Comparison of ENCODE assay signal across 23 cellular contexts in the genomic region with DNA sequence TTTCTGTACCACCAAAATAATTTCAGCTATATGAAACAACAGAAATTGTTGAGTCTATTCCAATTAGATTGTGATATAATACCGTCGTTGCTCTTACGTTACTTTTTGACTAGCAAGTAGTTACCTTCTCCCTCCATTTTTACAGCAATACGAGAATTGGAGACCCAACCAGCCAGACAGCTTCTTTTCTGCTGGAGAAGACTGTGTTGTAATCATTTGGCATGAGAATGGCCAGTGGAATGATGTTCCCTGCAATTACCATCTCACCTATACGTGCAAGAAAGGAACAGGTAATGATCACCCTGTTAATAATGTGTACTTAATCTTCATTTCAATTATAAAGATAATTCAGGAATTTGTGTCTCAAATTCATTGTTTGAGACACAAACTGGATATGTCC.
DNase-seq lines count a peak whose midpoint lies in the region; ATAC-seq, FAIRE-seq and TF ChIP-seq lines count a peak whose summit lies in the region.
"Had no signal": no experiment of that assay in that cellular context is flagged by ENCODE, and none has a peak within 500 bp of the region (broad histone marks: within the 10 kb centered on the region; RNA-seq: fewer than 3 reads in every experiment).

No MANE protein-coding gene starts in this region.

- no peak for TF ChIP-seq CTCF in DND-41 (IDR thresholded peaks at IDR 0.05; ENCODE audit: borderline replicate concordance, extremely low read depth, low read length, poor library complexity, severe bottlenecking)
- TF ChIP-seq CTCF in keratinocyte (optimal IDR thresholded peaks at IDR 0.05 in 1 of 3, IDR thresholded peaks at IDR 0.05 in 1 of 3, conservative IDR thresholded peaks at IDR 0.05 in 1 of 3; ENCODE audit: extremely low read depth in 1 of 3, insufficient read depth in 2 of 3, low read length in 3 of 3) = no peak
- TF ChIP-seq CTCF in smooth muscle cell (IDR thresholded peaks at IDR 0.05; ENCODE audit: borderline replicate concordance, insufficient read depth, poor library complexity, severe bottlenecking) = no peak

- no peaks in the 10 kb centered on the region for H3K9me1 ChIP-seq in keratinocyte (ENCODE audit: control insufficient read depth, extremely low read depth, insufficient read depth, low read length)

- no peaks in the 10 kb centered on the region for H3K27me3 ChIP-seq in DND-41 (ENCODE audit: insufficient read depth, low read length, poor library complexity)
- no peaks in the 10 kb centered on the region for H3K27me3 ChIP-seq in keratinocyte (ENCODE audit: control insufficient read depth, extremely low read depth, insufficient read depth, low read length)
- no peaks in the 10 kb centered on the region for H3K27me3 ChIP-seq in smooth muscle cell (ENCODE audit: low read depth)
- H3K27me3 ChIP-seq: BE2C, BLaER1 had no signal

- peaks cover 65% of the 10 kb centered on the region for H3F3A ChIP-seq in smooth muscle cell (ENCODE audit: low read depth)

- dilution Hi-C loops in keratinocyte (cut with MboI; ENCODE audit: extremely low pct_ligation_motif_present, low sequenced_read_pairs) = no loop called here

- H3K4me1 ChIP-seq in DND-41 (ENCODE audit: insufficient read depth, low read length) (peaks cover 13% of the 10 kb centered on the region), keratinocyte (ENCODE audit: control insufficient read depth, extremely low read depth, insufficient read depth, low read length) (peaks cover 17% of the 10 kb centered on the region), smooth muscle cell (ENCODE audit: low read depth) (peaks cover 10% of the 10 kb centered on the region)
- H3K4me1 ChIP-seq: BE2C, BLaER1 had no signal

- no peak overlapping the region for H3K4me3 ChIP-seq in DND-41 (ENCODE audit: low read depth in 1 of 2, low read length in 2 of 2)
- no peak overlapping the region for H3K4me3 ChIP-seq in keratinocyte (ENCODE audit: control insufficient read depth in 2 of 3, extremely low read depth in 1 of 3, insufficient read depth in 2 of 3, low read depth in 1 of 3, low read length in 3 of 3)
- no peak overlapping the region for H3K4me3 ChIP-seq in smooth muscle cell
- H3K4me3 ChIP-seq: BLaER1 had no signal

- WGBS in smooth muscle cell (ENCODE audit: low lambda C conversion rate) = 94% methylated on average over 5 of the region's 5 CpGs

- no peak overlapping the region for H3K9ac ChIP-seq in DND-41 (ENCODE audit: low read depth, low read length)
- no peak overlapping the region for H3K9ac ChIP-seq in keratinocyte (ENCODE audit: control insufficient read depth, extremely low read depth, insufficient read depth, low read length)
- no peak overlapping the region for H3K9ac ChIP-seq in smooth muscle cell (ENCODE audit: low read depth)
- H3K9ac ChIP-seq: BLaER1 had no signal

- FAIRE-seq in keratinocyte (lab: Jason Lieb, UNC) = peak; percentile 23
- FAIRE-seq: GM12891, GM19239 had no signal

- no peaks in the 10 kb centered on the region for H4K20me1 ChIP-seq in DND-41 (ENCODE audit: insufficient read depth, low read length)
- no peaks in the 10 kb centered on the region for H4K20me1 ChIP-seq in keratinocyte (ENCODE audit: control insufficient read depth, extremely low read depth, insufficient read depth, low read length)
- H4K20me1 ChIP-seq in smooth muscle cell (ENCODE audit: low read depth) = peaks cover 97% of the 10 kb centered on the region
- H4K20me1 ChIP-seq: BLaER1 had no signal

- no peaks in the 10 kb centered on the region for H3K79me2 ChIP-seq in DND-41 (ENCODE audit: insufficient read depth, low read length)
- no peaks in the 10 kb centered on the region for H3K79me2 ChIP-seq in keratinocyte (ENCODE audit: control insufficient read depth, insufficient read depth, low read length)
- peaks cover 3% of the 10 kb centered on the region for H3K79me2 ChIP-seq in smooth muscle cell (ENCODE audit: low read depth)

- no peak overlapping the region for H3K27ac ChIP-seq in DND-41 (ENCODE audit: low read length)
- no peak overlapping the region for H3K27ac ChIP-seq in keratinocyte (ENCODE audit: control insufficient read depth, insufficient read depth, low read length)
- peak overlapping the region; percentile 74 for H3K27ac ChIP-seq in smooth muscle cell (ENCODE audit: low read depth)
- H3K27ac ChIP-seq: 22Rv1, BLaER1 had no signal

- DNase-seq in DND-41 = no peak
- DNase-seq in keratinocyte (ENCODE audit: low read depth, low spot score) = no peak
- no peak for DNase-seq in smooth muscle cell (lab: John Stamatoyannopoulos, UW; ENCODE audit: unreplicated experiment)
- DNase-seq: ACHN; BE2C; C1 segment of cervical spinal cord; CD4-positive, alpha-beta memory T cell; CD4-positive, CD25-positive, alpha-beta regulatory T cell; CD8-positive, alpha-beta memory T cell; COR-L47; DMS 273 treated with DMSO at 0.1 percent for 48 hours; DMS153; DMS53; DMS79; GF-D8 had no signal

- H3K36me3 ChIP-seq in DND-41 (ENCODE audit: insufficient read depth, low read length) = no peaks in the 10 kb centered on the region
- H3K36me3 ChIP-seq in keratinocyte (ENCODE audit: control insufficient read depth in 2 of 2, extremely low read depth in 1 of 2, insufficient read depth in 2 of 2, low read length in 2 of 2) = no peaks in the 10 kb centered on the region
- peaks cover 33% of the 10 kb centered on the region for H3K36me3 ChIP-seq in smooth muscle cell (ENCODE audit: low read depth)
- H3K36me3 ChIP-seq: BE2C, BLaER1 had no signal

- no peaks in the 10 kb centered on the region for H3K9me3 ChIP-seq in DND-41 (ENCODE audit: insufficient read depth, low read length, severe bottlenecking)
- H3K9me3 ChIP-seq in keratinocyte (ENCODE audit: control insufficient read depth, low read depth, low read length) = no peaks in the 10 kb centered on the region
- no peaks in the 10 kb centered on the region for H3K9me3 ChIP-seq in smooth muscle cell (replicated peaks; ENCODE audit: low read depth)
- H3K9me3 ChIP-seq: BE2C, BLaER1 had no signal

- H2AFZ ChIP-seq in DND-41 (ENCODE audit: low read depth, low read length) (peak overlapping the region; percentile 43; the same call in 1 of the 2 replicates), keratinocyte (ENCODE audit: control insufficient read depth, low read length) (no peak overlapping the region), smooth muscle cell (ENCODE audit: low read depth) (no peak overlapping the region)

- H3K4me2 ChIP-seq in DND-41 (ENCODE audit: insufficient read depth, low read length) (no peak overlapping the region), keratinocyte (ENCODE audit: control insufficient read depth, extremely low read depth, insufficient read depth, low read depth, low read length) (no peak overlapping the region), smooth muscle cell (no peak overlapping the region)
- H3K4me2 ChIP-seq: BLaER1 had no signal

- ATAC-seq in DND-41 (ENCODE audit: insufficient read depth, low read depth) (no peak), HG03108 (IDR thresholded peaks at IDR 0.05; ENCODE audit: unreplicated experiment) (no peak), GM21717 (IDR thresholded peaks at IDR 0.05; ENCODE audit: unreplicated experiment) (no peak), HG02852 (IDR thresholded peaks at IDR 0.05; ENCODE audit: unreplicated experiment) (no peak)

TF ChIP-seq in PFSK-1, 5 proteins besides CTCF, POLR2A, EP300 and RAD21:
- no peak for TF ChIP-seq SIN3A (IDR thresholded peaks at IDR 0.05; ENCODE audit: borderline replicate concordance, insufficient read depth, low read length)
- TF ChIP-seq TAF1 (IDR thresholded peaks at IDR 0.05; ENCODE audit: borderline replicate concordance, insufficient read depth, low read length) = no peak
- 0 out of 2 replicates have a peak, but pooled peaks have one; percentile 21 for TF ChIP-seq POLR2AphosphoS5 (IDR thresholded peaks at IDR 0.05; ENCODE audit: low read depth, low read length)
